Comparison of ENCODE assay signal across 8 cellular contexts in the genomic region with DNA sequence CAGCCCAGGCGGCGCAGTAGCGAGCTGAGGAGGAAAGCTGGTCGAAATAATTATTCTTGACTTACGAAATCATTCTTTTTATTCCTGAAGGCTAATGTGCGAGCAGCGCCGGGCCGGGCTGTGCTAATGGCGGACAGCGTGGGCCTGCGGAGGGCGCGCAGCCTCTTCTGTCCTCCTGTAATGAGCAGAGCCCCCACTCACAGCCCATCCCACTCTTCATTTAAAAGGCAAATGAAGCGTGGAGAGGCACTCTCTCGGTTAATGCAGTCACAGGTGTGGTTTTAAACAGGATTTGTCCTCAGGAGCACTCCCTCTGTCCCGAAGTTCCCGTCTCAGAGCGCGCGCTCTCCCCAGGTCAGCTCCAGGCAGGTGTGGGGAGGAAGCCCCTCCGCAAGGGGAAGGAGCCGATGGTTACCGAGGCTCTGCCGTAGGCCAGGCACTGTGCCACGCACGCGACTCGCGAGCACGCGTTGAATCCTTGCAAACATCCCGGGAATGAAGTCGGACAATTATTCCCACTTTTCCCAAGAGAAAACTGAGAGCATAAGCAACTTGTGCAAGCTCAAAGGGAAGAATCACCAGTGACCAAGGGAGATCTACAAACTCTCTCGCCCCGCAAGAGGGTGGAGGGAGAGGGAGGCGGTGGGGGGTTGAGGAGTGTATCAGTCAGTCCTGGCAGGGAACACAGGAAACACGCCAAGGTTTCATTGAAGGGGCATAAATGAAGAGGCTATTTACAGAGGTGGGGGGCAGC. TPM values are rescaled to one million over a fixed set of nuclear protein-coding genes. Genes with fewer than 3 reads are reported as not detected.
DNase-seq lines count a peak whose midpoint lies in the region; ATAC-seq and TF ChIP-seq lines count a peak whose summit lies in the region.

No MANE protein-coding gene starts in this region.

- H3K4me1 ChIP-seq in BLaER1 (peaks cover 7% of the 10 kb centered on the region; the same call in 1 of the 2 replicates), neuron (ENCODE audit: insufficient read depth, low read length) (peaks cover 36% of the 10 kb centered on the region)

- H3K4me2 ChIP-seq in BLaER1 = peak overlapping the region; percentile 39; the same call in 1 of the 2 replicates

- peak; percentile 25 for DNase-seq in activated CD8-positive, alpha-beta memory T cell treated with anti-CD3 and anti-CD28 coated beads, Interleukin-2, amount 50 U/mL, for 4 hours
- DNase-seq in foreskin fibroblast (peak in 1 of 2 donors; percentile 76), occipital lobe (lab: John Stamatoyannopoulos, UW) (no peak)

- no peak overlapping the region; the same call in 1 of the 2 replicates for H3K4me3 ChIP-seq in BLaER1
- peak overlapping the region; percentile 3 to 37 for H3K4me3 ChIP-seq in foreskin fibroblast (ENCODE audit: low read depth in 1 of 2, low read length in 2 of 2)
- peak overlapping the region; percentile 26 for H3K4me3 ChIP-seq in neuron (ENCODE audit: low read length)

- H3K9me3 ChIP-seq in BLaER1 (no peaks in the 10 kb centered on the region), neuron (ENCODE audit: low read length) (no peaks in the 10 kb centered on the region)

- H4K20me1 ChIP-seq in BLaER1 = no peaks in the 10 kb centered on the region

- H3K9ac ChIP-seq in BLaER1 = no peak overlapping the region

- no peak for TF ChIP-seq CTCF in foreskin fibroblast (IDR thresholded peaks at IDR 0.05; ENCODE audit: low read depth, low read length)

- H3K36me3 ChIP-seq in BLaER1 (no peaks in the 10 kb centered on the region), neuron (ENCODE audit: insufficient read depth, low read length) (no peaks in the 10 kb centered on the region)

- peak overlapping the region; percentile 41 for H2AFZ ChIP-seq in neuron (ENCODE audit: low read depth, low read length)

- H3K27me3 ChIP-seq in BLaER1 (peaks cover 32% of the 10 kb centered on the region), neuron (ENCODE audit: insufficient read depth, low read length) (no peaks in the 10 kb centered on the region)

- ATAC-seq in HG02678 (IDR thresholded peaks at IDR 0.05; ENCODE audit: unreplicated experiment) (peak; percentile 50), HG02970 (IDR thresholded peaks at IDR 0.05; ENCODE audit: low FRiP score, unreplicated experiment) (no peak), HG03139 (IDR thresholded peaks at IDR 0.05; ENCODE audit: unreplicated experiment) (no peak)

- H3K27ac ChIP-seq in BLaER1 = no peak overlapping the region

RNA-seq across cellular contexts. Expression of a gene that starts 35.5 kb away (rescaled TPM):
- 23.4 TPM for total RNA-seq in occipital lobe
